Comparison of ENCODE assay signal across 8 cellular contexts in the genomic region with DNA sequence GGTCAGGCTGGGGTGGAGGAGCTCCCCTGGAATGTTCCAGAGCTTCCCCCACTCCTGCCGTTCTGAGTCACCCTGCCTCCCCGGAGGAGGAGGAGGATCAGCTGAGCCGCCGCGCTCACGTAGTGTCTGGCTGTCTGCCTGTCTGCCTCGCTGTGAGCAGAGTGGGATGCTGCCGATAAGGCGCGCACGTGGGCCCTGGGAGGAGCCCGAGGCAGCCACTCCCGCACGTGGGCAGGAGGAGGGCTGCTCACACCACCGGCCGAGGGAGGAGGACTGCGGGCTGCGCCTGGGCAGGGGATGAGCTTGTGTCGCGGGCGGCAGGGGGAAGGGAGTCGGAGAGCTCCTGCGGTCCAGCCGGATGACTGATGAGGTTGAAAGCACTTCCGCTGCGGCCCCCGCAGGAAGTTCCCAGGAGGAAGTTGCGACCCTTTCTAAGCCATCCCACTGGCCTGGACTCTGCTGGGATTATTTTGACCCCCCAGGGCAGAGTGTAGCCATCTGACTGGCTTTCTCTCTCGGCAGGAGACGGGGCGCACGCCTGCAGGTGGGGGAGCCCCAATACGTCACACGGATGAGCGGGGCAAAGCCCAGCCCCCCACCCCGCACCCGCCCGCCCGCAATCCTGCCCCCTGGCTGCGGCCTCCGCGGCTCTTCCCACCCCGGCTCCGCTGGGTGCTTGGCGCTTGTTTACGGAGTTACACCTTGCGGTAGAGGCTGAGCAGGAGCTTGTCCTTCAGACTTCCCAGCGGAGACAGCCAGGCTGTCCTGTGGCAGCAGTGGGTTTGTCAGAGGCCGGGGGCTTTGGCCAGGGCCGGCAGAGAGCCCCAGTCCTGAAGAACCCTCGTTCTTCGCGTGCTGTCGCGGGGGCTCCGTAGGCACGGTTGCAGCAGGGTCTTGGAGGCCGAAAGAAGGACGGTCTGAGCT. TPM values are rescaled to one million over a fixed set of nuclear protein-coding genes. Genes with fewer than 3 reads are reported as not detected.
DNase-seq lines count a peak whose midpoint lies in the region; ATAC-seq and TF ChIP-seq lines count a peak whose summit lies in the region.

No MANE protein-coding gene starts in this region.

- DNase-seq in AG08395 (ENCODE audit: low spot score) (peak; percentile 96), NCI-H748 (lab: John Stamatoyannopoulos, UW; ENCODE audit: unreplicated experiment) (peak; percentile 77), ecto neural progenitor cell (ENCODE audit: low spot score) (peak; percentile 87), lower leg skin (ENCODE audit: low spot score in 2 of 2) (peak; percentile 92 to 98)
- peak; percentile 85 for DNase-seq in activated CD8-positive, alpha-beta T cell treated with anti-CD3 and anti-CD28 coated beads, Interleukin-2, amount 10 ng/mL, durations not matched to agents 7 days and 5 days
- DNase-seq in stimulated activated CD4-positive, alpha-beta T cell treated with anti-CD3 and anti-CD28 coated beads, Interleukin-4, amount 100 ng/mL, for 1 hour, result peak; percentile 75

- peak overlapping the region; percentile 78 for H3K4me3 Mint-ChIP-seq in activated CD8-positive, alpha-beta T cell treated with anti-CD3 and anti-CD28 coated beads, Interleukin-2, amount 10 ng/mL, durations not matched to agents 7 days and 5 days

- WGBS in lower leg skin, 2 donors, result 1 to 13% methylated on average over 17 to 53 of the region's 59 CpGs

- peaks cover 69% of the 10 kb centered on the region for H3K4me1 Mint-ChIP-seq in activated CD8-positive, alpha-beta T cell treated with anti-CD3 and anti-CD28 coated beads, Interleukin-2, amount 10 ng/mL, durations not matched to agents 7 days and 5 days (ENCODE audit: low read depth)

- no peaks in the 10 kb centered on the region for H3K27me3 Mint-ChIP-seq in activated CD8-positive, alpha-beta T cell treated with anti-CD3 and anti-CD28 coated beads, Interleukin-2, amount 10 ng/mL, durations not matched to agents 7 days and 5 days (ENCODE audit: low read depth)

- intact Hi-C loops in lower leg skin (cut with DNase I; ENCODE audit: low total_unique reads), result loop anchor here (10.0 kb wide), 1 partner anchor 64 kb away; no protein-coding TSS in a partner anchor

- peak overlapping the region; percentile 84 for H3K27ac Mint-ChIP-seq in activated CD8-positive, alpha-beta T cell treated with anti-CD3 and anti-CD28 coated beads, Interleukin-2, amount 10 ng/mL, durations not matched to agents 7 days and 5 days

- peaks cover 19% of the 10 kb centered on the region for H3K36me3 Mint-ChIP-seq in activated CD8-positive, alpha-beta T cell treated with anti-CD3 and anti-CD28 coated beads, Interleukin-2, amount 10 ng/mL, durations not matched to agents 7 days and 5 days (ENCODE audit: low read depth)

- peak; percentile 62 for ATAC-seq in GM18907 (IDR thresholded peaks at IDR 0.05; ENCODE audit: unreplicated experiment)
- ATAC-seq in HG03159 (IDR thresholded peaks at IDR 0.05; ENCODE audit: unreplicated experiment), result peak; percentile 52
- peak; percentile 92 for ATAC-seq in activated CD8-positive, alpha-beta T cell treated with anti-CD3 and anti-CD28 coated beads, Interleukin-2, amount 10 ng/mL, durations not matched to agents 7 days and 5 days

- no peak overlapping the region for H3K4me3 ChIP-seq in lower leg skin (ENCODE audit: low read depth, poor library complexity, severe bottlenecking)

- CTCF ChIA-PET in activated CD8-positive, alpha-beta T cell treated with anti-CD3 and anti-CD28 coated beads, Interleukin-2, amount 10 ng/mL, durations not matched to agents 7 days and 5 days (lab: Charles Lee), result interaction anchor here (0.8 to 1.3 kb wide), 7 partner anchors 9 to 247 kb away, joined by 3 to 5 read pairs (median 3); no protein-coding TSS in a partner anchor

- no peaks in the 10 kb centered on the region for H3K9me3 Mint-ChIP-seq in activated CD8-positive, alpha-beta T cell treated with anti-CD3 and anti-CD28 coated beads, Interleukin-2, amount 10 ng/mL, durations not matched to agents 7 days and 5 days (ENCODE audit: insufficient read depth)

- TF ChIP-seq POLR2A in lower leg skin (IDR thresholded peaks at IDR 0.05), result no peak

- POLR2A ChIA-PET in activated CD8-positive, alpha-beta T cell treated with anti-CD3 and anti-CD28 coated beads, Interleukin-2, amount 10 ng/mL, durations not matched to agents 7 days and 5 days (lab: Charles Lee), result interaction anchor here (0.6 to 2.3 kb wide), 6 partner anchors 9 to 1413 kb away, joined by 3 to 20 read pairs (median 3); no protein-coding TSS in a partner anchor

- TF ChIP-seq CTCF in lower leg skin (IDR thresholded peaks at IDR 0.05), result peak in 1 of 3 donors; percentile 86

RNA-seq across cellular contexts. Expression of a gene that starts 9.8 kb away (rescaled TPM):
- 100 to 1,000 TPM in 1 of 2 experiments, 10 to 100 TPM in 1; 94.5 to 100 TPM for total RNA-seq in activated CD8-positive, alpha-beta T cell treated with anti-CD3 and anti-CD28 coated beads, Interleukin-2, amount 10 ng/mL, durations not matched to agents 7 days and 5 days
- total RNA-seq in lower leg skin, result 10 to 100 TPM; 19.5 to 55.6 (median 42.1) TPM

RNA-seq across cellular contexts. Expression of a gene that starts 47.4 kb away (rescaled TPM):
- 10 to 100 TPM; 50.2 to 54.4 TPM for total RNA-seq in activated CD8-positive, alpha-beta T cell treated with anti-CD3 and anti-CD28 coated beads, Interleukin-2, amount 10 ng/mL, durations not matched to agents 7 days and 5 days
- total RNA-seq in lower leg skin, result 10 to 100 TPM; 11.0 to 29.3 (median 21.8) TPM
